10 cellular contexts compared by ENCODE assay signal in genomic region chr1:151905070-151905442, GRCh38. TPM values are rescaled to one million over a fixed set of nuclear protein-coding genes. Genes with fewer than 3 reads are reported as not detected.
DNase-seq lines count a peak whose midpoint lies in the region; ATAC-seq and TF ChIP-seq lines count a peak whose summit lies in the region.
"Had no signal": no experiment of that assay in that cellular context is flagged by ENCODE, and none has a peak within 500 bp of the region (broad histone marks: within the 10 kb centered on the region; RNA-seq: fewer than 3 reads in every experiment).

No MANE protein-coding gene starts in this region.

- H3K4me3 ChIP-seq in cardiac fibroblast (replicated peaks in 1 of 2; ENCODE audit: low read depth in 2 of 2, low read length in 2 of 2) = no peak overlapping the region
- no peak overlapping the region for H3K4me3 ChIP-seq in body of pancreas

- TF ChIP-seq POLR2A in body of pancreas (IDR thresholded peaks at IDR 0.05) = no peak

- no peaks in the 10 kb centered on the region for H3K36me3 ChIP-seq in body of pancreas (replicated peaks in 1 of 2; ENCODE audit: insufficient read depth in 1 of 2, low read depth in 2 of 2)

- H3K9me3 ChIP-seq in body of pancreas = no peaks in the 10 kb centered on the region

- peaks cover 12% of the 10 kb centered on the region for H3K4me1 ChIP-seq in body of pancreas

- ATAC-seq in body of pancreas (no peak), HG03354 (IDR thresholded peaks at IDR 0.05; ENCODE audit: poor library complexity, severe bottlenecking, unreplicated experiment) (no peak)
- ATAC-seq: left lobe of liver had no signal

- H3K27ac ChIP-seq in body of pancreas = no peak overlapping the region

- intact Hi-C loops in body of pancreas (cut with DNase I) = no loop called here

- no peaks in the 10 kb centered on the region for H3K27me3 ChIP-seq in body of pancreas

- DNase-seq in GF-D8 (lab: John Stamatoyannopoulos, UW) = peak; percentile 85
- DNase-seq in activated CD4-positive, alpha-beta T cell treated with anti-CD3 and anti-CD28 coated beads, Interleukin-2, amount 50 U/mL, for 1 hour = peak; percentile 54
- peak; percentile 57 to 62 for DNase-seq in cardiac fibroblast (ENCODE audit: low read depth in 2 of 2)
- peak in 2 of 3 donors; percentile 46 for DNase-seq in stimulated activated CD4-positive, alpha-beta T cell treated with anti-CD3 and anti-CD28 coated beads, Interleukin-12 subunit alpha, Interleukin-12 subunit beta, amount 100 ng/mL, for 48 hours (ENCODE audit: low read depth in 2 of 3, low spot score in 1 of 3)
- DNase-seq in body of pancreas = no peak
- DNase-seq in NCI-H526 (lab: John Stamatoyannopoulos, UW) = no peak
- DNase-seq in GDM1 (lab: John Stamatoyannopoulos, UW) = no peak

- 77 to 83% methylated on average over 2 of the region's 2 CpGs for WGBS in body of pancreas, 2 donors

- no peak for TF ChIP-seq CTCF in cardiac fibroblast (IDR thresholded peaks at IDR 0.05; ENCODE audit: low read depth, low read length)
- TF ChIP-seq CTCF in body of pancreas (IDR thresholded peaks at IDR 0.05) = no peak

RNA-seq across cellular contexts. Expression of gene THEM4, which starts 4.3 kb away (rescaled TPM):
- 10 to 100 TPM; 11.9 to 30.3 TPM for total RNA-seq in body of pancreas

RNA-seq across cellular contexts. Expression of gene THEM5, which starts 51.5 kb away (rescaled TPM):
- total RNA-seq in body of pancreas = not detected
- total RNA-seq: left lobe of liver; T-helper 1 cell treated with Interleukin-12 subunit alpha and Interleukin-12 subunit beta and Interleukin-4 antibody, amounts not matched to agents 30 ng/mL and 1 ng/mL, for 36 hours had no signal

Comparison
In these comparisons a context has a peak if more than half of its experiments do, and no peak if none do; other contexts are left out.
1. DNase-seq: peak in GF-D8 (single experiment), activated CD4-positive, alpha-beta T cell treated with anti-CD3 and anti-CD28 coated beads, Interleukin-2, amount 50 U/mL, for 1 hour (single experiment), cardiac fibroblast (2 of 2) and stimulated activated CD4-positive, alpha-beta T cell treated with anti-CD3 and anti-CD28 coated beads, Interleukin-12 subunit alpha, Interleukin-12 subunit beta, amount 100 ng/mL, for 48 hours (2 of 3); none in body of pancreas (0 of 4), NCI-H526 (0 of 2) and GDM1 (single experiment).